1 cellular context compared by ENCODE assay signal in the genomic region with DNA sequence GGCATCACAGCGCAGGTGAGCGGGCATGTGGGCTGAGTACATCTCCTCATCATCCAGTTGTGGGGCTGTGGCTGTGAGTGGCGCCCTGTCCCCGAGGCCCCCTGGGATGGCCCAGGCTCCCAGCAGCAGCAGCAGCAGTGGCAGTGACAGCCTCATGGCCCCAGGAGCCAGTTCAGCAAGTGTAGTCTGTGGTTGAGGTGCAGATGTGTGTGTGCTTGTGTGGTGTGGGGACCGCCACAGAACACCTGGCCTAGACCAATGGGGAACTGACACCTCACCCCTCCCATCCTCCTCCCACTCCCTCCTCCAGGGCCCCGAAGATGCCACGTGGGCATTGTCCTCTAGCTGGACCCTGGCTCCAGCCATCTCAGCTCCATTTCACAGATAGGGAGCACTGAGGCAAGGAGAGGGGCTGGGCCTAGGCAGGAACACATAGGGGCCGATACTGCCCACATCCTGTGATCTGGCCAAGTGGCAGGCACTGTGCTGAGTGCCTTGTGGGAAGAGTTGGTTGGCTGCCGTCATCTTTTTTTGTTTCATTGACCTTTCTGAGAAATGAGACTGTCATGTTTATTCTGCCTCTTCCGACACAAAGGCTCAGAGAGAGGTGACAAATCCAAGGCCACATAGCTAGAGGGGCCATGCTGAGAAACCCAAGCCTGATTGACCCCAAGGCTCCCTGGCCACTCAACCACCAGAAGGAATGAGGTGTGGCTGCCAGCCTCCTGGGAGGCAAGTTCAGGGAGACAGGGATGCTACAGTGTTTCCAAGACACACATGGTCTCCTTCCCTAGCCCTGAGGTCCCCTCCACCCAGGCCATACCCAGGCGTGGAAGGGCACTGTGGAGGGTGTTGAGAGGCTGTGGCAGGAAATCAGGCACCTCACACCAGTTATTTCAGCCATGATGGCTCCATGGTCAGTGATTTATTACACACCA.
A peak's percentile ranks its signal among the peaks of the same experiment; 100 is the strongest.
TF ChIP-seq lines count a peak whose summit lies in the region.

Gene MZB1, minus strand, starts transcription at position 213 of the 938 bp plus-strand sequence. Its CDS starts 57 bp downstream, at position 156.

TF ChIP-seq in HepG2, 621 proteins besides CTCF, POLR2A, EP300 and RAD21 (continued from another document):
- TF ChIP-seq CENPT (CRISPR knock-in tag; IDR thresholded peaks at IDR 0.05; ENCODE audit: low read depth) (no peak), ZNF629 (CRISPR knock-in tag; conservative IDR thresholded peaks at IDR 0.05) (peak; percentile 95), KDM1A (CRISPR knock-in tag; IDR thresholded peaks at IDR 0.05) (peak; percentile 77), ZMYM3 (CRISPR knock-in tag; IDR thresholded peaks at IDR 0.05) (peak; percentile 88), FOXA1 (IDR thresholded peaks at IDR 0.05) (no peak), FOXA1 (CRISPR knock-in tag; IDR thresholded peaks at IDR 0.05) (peak; percentile 14; the same call in 1 of the 2 replicates), ZNF280B (CRISPR knock-in tag; IDR thresholded peaks at IDR 0.05; ENCODE audit: borderline replicate concordance) (no peak), ZNF263 (CRISPR knock-in tag; IDR thresholded peaks at IDR 0.05) (no peak), SOX13 (IDR thresholded peaks at IDR 0.05) (no peak), SOX13 (CRISPR knock-in tag; conservative IDR thresholded peaks at IDR 0.05 in 1 of 2, IDR thresholded peaks at IDR 0.05 in 1 of 2) (0 out of 4 replicates have a peak, but pooled peaks of 1 of the 2 experiments have one; percentile 15)
- TF ChIP-seq, protein P1, sequence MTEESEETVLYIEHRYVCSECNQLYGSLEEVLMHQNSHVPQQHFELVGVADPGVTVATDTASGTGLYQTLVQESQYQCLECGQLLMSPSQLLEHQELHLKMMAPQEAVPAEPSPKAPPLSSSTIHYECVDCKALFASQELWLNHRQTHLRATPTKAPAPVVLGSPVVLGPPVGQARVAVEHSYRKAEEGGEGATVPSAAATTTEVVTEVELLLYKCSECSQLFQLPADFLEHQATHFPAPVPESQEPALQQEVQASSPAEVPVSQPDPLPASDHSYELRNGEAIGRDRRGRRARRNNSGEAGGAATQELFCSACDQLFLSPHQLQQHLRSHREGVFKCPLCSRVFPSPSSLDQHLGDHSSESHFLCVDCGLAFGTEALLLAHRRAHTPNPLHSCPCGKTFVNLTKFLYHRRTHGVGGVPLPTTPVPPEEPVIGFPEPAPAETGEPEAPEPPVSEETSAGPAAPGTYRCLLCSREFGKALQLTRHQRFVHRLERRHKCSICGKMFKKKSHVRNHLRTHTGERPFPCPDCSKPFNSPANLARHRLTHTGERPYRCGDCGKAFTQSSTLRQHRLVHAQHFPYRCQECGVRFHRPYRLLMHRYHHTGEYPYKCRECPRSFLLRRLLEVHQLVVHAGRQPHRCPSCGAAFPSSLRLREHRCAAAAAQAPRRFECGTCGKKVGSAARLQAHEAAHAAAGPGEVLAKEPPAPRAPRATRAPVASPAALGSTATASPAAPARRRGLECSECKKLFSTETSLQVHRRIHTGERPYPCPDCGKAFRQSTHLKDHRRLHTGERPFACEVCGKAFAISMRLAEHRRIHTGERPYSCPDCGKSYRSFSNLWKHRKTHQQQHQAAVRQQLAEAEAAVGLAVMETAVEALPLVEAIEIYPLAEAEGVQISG (CRISPR knock-in tag; IDR thresholded peaks at IDR 0.05), result peak; percentile 20; the same call in 1 of the 2 replicates
